Comparison of ENCODE assay signal across 1 cellular context in the genomic region with DNA sequence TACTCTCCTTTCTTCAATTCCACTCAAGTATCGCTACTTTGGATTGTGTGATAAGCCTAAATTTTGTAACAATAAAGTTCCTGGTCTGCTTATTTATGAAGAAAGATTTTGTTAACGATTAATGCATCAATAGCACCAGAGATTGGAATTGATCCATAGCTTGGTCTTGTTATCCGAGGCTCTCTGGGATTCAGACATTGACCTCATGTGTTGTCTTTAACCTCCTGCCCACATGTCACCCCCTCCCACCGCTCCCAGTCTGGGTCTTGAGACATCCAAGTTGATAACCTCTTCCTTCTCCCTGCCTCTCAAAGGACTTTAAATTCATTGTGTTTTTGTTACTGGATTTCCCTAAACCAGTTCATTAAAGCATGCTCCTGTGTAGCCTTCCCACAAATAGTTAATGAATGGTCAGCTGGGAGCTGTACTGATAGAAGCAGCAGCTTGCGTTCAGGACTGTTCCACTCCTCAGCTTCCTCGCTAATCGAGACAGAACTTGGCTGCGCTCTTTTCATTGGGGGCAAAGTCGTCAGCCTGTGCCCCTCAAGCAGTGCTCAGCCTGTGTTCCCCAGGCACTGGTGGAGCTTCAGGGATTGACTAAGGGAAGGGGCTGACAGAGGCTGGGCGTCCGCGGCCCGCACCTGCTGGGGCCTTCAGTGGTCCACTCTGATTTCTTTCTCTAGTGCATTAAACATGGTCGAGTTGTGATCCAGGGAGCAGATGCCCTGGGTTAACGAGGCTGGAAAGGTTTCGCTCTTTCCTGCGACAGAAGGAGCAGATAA.
TF ChIP-seq lines count a peak whose summit lies in the region.

No MANE protein-coding gene starts in this region.

TF ChIP-seq in GM23338, 12 proteins besides CTCF, POLR2A, EP300 and RAD21 (continued from another document):
- TF ChIP-seq, protein P1, sequence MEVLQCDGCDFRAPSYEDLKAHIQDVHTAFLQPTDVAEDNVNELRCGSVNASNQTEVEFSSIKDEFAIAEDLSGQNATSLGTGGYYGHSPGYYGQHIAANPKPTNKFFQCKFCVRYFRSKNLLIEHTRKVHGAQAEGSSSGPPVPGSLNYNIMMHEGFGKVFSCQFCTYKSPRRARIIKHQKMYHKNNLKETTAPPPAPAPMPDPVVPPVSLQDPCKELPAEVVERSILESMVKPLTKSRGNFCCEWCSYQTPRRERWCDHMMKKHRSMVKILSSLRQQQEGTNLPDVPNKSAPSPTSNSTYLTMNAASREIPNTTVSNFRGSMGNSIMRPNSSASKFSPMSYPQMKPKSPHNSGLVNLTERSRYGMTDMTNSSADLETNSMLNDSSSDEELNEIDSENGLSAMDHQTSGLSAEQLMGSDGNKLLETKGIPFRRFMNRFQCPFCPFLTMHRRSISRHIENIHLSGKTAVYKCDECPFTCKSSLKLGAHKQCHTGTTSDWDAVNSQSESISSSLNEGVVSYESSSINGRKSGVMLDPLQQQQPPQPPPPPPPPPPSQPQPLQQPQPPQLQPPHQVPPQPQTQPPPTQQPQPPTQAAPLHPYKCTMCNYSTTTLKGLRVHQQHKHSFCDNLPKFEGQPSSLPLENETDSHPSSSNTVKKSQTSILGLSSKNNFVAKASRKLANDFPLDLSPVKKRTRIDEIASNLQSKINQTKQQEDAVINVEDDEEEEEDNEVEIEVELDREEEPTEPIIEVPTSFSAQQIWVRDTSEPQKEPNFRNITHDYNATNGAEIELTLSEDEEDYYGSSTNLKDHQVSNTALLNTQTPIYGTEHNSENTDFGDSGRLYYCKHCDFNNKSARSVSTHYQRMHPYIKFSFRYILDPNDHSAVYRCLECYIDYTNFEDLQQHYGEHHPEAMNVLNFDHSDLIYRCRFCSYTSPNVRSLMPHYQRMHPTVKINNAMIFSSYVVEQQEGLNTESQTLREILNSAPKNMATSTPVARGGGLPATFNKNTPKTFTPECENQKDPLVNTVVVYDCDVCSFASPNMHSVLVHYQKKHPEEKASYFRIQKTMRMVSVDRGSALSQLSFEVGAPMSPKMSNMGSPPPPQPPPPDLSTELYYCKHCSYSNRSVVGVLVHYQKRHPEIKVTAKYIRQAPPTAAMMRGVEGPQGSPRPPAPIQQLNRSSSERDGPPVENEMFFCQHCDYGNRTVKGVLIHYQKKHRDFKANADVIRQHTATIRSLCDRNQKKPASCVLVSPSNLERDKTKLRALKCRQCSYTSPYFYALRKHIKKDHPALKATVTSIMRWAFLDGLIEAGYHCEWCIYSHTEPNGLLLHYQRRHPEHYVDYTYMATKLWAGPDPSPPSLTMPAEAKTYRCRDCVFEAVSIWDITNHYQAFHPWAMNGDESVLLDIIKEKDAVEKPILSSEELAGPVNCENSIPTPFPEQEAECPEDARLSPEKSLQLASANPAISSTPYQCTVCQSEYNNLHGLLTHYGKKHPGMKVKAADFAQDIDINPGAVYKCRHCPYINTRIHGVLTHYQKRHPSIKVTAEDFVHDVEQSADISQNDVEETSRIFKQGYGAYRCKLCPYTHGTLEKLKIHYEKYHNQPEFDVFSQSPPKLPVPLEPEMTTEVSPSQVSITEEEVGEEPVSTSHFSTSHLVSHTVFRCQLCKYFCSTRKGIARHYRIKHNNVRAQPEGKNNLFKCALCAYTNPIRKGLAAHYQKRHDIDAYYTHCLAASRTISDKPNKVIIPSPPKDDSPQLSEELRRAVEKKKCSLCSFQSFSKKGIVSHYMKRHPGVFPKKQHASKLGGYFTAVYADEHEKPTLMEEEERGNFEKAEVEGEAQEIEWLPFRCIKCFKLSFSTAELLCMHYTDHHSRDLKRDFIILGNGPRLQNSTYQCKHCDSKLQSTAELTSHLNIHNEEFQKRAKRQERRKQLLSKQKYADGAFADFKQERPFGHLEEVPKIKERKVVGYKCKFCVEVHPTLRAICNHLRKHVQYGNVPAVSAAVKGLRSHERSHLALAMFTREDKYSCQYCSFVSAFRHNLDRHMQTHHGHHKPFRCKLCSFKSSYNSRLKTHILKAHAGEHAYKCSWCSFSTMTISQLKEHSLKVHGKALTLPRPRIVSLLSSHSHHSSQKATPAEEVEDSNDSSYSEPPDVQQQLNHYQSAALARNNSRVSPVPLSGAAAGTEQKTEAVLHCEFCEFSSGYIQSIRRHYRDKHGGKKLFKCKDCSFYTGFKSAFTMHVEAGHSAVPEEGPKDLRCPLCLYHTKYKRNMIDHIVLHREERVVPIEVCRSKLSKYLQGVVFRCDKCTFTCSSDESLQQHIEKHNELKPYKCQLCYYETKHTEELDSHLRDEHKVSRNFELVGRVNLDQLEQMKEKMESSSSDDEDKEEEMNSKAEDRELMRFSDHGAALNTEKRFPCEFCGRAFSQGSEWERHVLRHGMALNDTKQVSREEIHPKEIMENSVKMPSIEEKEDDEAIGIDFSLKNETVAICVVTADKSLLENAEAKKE (CRISPR knock-in tag; IDR thresholded peaks at IDR 0.05) = no peak
- TF ChIP-seq, protein P2, sequence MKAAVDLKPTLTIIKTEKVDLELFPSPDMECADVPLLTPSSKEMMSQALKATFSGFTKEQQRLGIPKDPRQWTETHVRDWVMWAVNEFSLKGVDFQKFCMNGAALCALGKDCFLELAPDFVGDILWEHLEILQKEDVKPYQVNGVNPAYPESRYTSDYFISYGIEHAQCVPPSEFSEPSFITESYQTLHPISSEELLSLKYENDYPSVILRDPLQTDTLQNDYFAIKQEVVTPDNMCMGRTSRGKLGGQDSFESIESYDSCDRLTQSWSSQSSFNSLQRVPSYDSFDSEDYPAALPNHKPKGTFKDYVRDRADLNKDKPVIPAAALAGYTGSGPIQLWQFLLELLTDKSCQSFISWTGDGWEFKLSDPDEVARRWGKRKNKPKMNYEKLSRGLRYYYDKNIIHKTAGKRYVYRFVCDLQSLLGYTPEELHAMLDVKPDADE (IDR thresholded peaks at IDR 0.05) = no peak
- TF ChIP-seq NANOG (IDR thresholded peaks at IDR 0.05; ENCODE audit: borderline replicate concordance) (no peak), CREB1 (CRISPR knock-in tag; IDR thresholded peaks at IDR 0.05; ENCODE audit: low read depth) (no peak), EZH2phosphoT487 (IDR thresholded peaks at IDR 0.05; ENCODE audit: unreplicated experiment) (no peak)
